In genomic region chr20:62239278-62239879, GRCh38 we compare ENCODE assay signal across 9 cellular contexts. TPM values are rescaled to one million over a fixed set of nuclear protein-coding genes. Genes with fewer than 3 reads are reported as not detected.
DNase-seq lines count a peak whose midpoint lies in the region; ATAC-seq, FAIRE-seq and TF ChIP-seq lines count a peak whose summit lies in the region.
"Had no signal": no experiment of that assay in that cellular context is flagged by ENCODE, and none has a peak within 500 bp of the region (broad histone marks: within the 10 kb centered on the region; RNA-seq: fewer than 3 reads in every experiment).

No MANE protein-coding gene starts in this region.

- 60% methylated on average over 23 of the region's 23 CpGs for WGBS in GM12878 (ENCODE audit: insufficient coverage, insufficient replicate concordance, low lambda C conversion rate, missing lambda C conversion rate)
- 44 to 66% methylated on average over 23 of the region's 23 CpGs for WGBS in lung, 2 donors

- ATAC-seq in GM12878: no peak
- ATAC-seq in lung (ENCODE audit: insufficient read depth, low FRiP score): no peak
- ATAC-seq in upper lobe of right lung: no peak
- no peak for ATAC-seq in GM18520 (IDR thresholded peaks at IDR 0.05; ENCODE audit: unreplicated experiment)

- RAD21 ChIA-PET in GM12878 (lab: Charles Lee; ENCODE audit: unreplicated experiment): no interaction called here

- H3K9ac ChIP-seq in GM12878 (ENCODE audit: control insufficient read depth, insufficient read depth, low read length): peak overlapping the region; percentile 66

- TF ChIP-seq RAD21 in GM12878 (IDR thresholded peaks at IDR 0.05; ENCODE audit: insufficient read depth, low read depth, low read length): no peak

- CTCF ChIA-PET in GM12878 (lab: Yijun Ruan, JAX): no interaction called here

- SMC1A ChIA-PET in GM12878 (lab: Charles Lee; ENCODE audit: uncharacterized antibody, unreplicated experiment): interaction anchor here (0.6 kb wide), 1 partner anchor 12 kb away, joined by 3 read pairs; no protein-coding TSS in a partner anchor

- H3K4me1 ChIP-seq in cardiac muscle cell (ENCODE audit: low read depth) (peaks cover 14% of the 10 kb centered on the region), GM12878 (ENCODE audit: control insufficient read depth, insufficient read depth, low read length) (peaks cover 12% of the 10 kb centered on the region), lung (ENCODE audit: control insufficient read depth in 2 of 2, insufficient read depth in 2 of 2, low read length in 2 of 2) (peaks cover 8 to 13% of the 10 kb centered on the region in 2 donors), upper lobe of right lung (peaks cover 21% of the 10 kb centered on the region)

- H2AFZ ChIP-seq in GM12878 (ENCODE audit: control insufficient read depth, low read depth, low read length): no peak overlapping the region

- intact Hi-C loops in cardiac septum (cut with DNase I): loop anchor here (2.0 to 5.0 kb wide), 2 partner anchors 57 to 117 kb away; partner anchors contain the start of genes LSM14B and MTG2
- intact Hi-C loops in GM12878 (cut with micrococcal nuclease; ENCODE audit: unreplicated experiment): no loop called here
- intact Hi-C loops in upper lobe of right lung (cut with DNase I): no loop called here

- no peaks in the 10 kb centered on the region for H3K36me3 ChIP-seq in cardiac muscle cell
- no peaks in the 10 kb centered on the region; a peak in 1 of 4 replicates for H3K36me3 ChIP-seq in GM12878 (ENCODE audit: control insufficient read depth in 2 of 2, insufficient read depth in 2 of 2, low read length in 1 of 2)
- H3K36me3 ChIP-seq in lung (ENCODE audit: control insufficient read depth in 2 of 2, insufficient read depth in 2 of 2, low read length in 2 of 2): peaks cover 0 to 7% of the 10 kb centered on the region in 2 donors
- peaks cover 8% of the 10 kb centered on the region for H3K36me3 ChIP-seq in upper lobe of right lung

- no peak for TF ChIP-seq POLR2A in GM12878 (IDR thresholded peaks at IDR 0.05; ENCODE audit: low read depth, low read length)

- H3K4me3 ChIP-seq in cardiac muscle cell: peak overlapping the region; percentile 89
- peak overlapping the region; percentile 84 for H3K4me3 ChIP-seq in GM12878
- peak overlapping the region; percentile 14 for H3K4me3 ChIP-seq in lung
- H3K4me3 ChIP-seq in upper lobe of right lung: peak overlapping the region; percentile 78

- H3K27me3 ChIP-seq in cardiac muscle cell: no peaks in the 10 kb centered on the region
- no peaks in the 10 kb centered on the region for H3K27me3 ChIP-seq in GM12878 (replicated peaks in 1 of 2; ENCODE audit: control insufficient read depth in 2 of 2, insufficient read depth in 2 of 2, low read length in 1 of 2)
- no peaks in the 10 kb centered on the region for H3K27me3 ChIP-seq in lung (ENCODE audit: control insufficient read depth, insufficient read depth)
- H3K27me3 ChIP-seq in upper lobe of right lung: no peaks in the 10 kb centered on the region

- H3K9me3 ChIP-seq in cardiac muscle cell (ENCODE audit: low read depth) (no peaks in the 10 kb centered on the region), GM12878 (replicated peaks; ENCODE audit: control insufficient read depth, insufficient read depth, low read length) (no peaks in the 10 kb centered on the region), lung (ENCODE audit: control insufficient read depth in 2 of 2, insufficient read depth in 1 of 2, low read length in 1 of 2) (no peaks in the 10 kb centered on the region), upper lobe of right lung (no peaks in the 10 kb centered on the region)

- DNase-seq in cardiac muscle cell (ENCODE audit: low read depth in 1 of 2, low spot score in 1 of 2) (no peak), cardiac septum (ENCODE audit: low spot score) (no peak), GM12878 (ENCODE audit: low read depth, low spot score) (no peak), lung (ENCODE audit: low spot score) (no peak), upper lobe of right lung (no peak), GM10266 (ENCODE audit: extremely low spot score) (no peak)
- DNase-seq in stimulated activated CD4-positive, alpha-beta T cell treated with anti-CD3 and anti-CD28 coated beads, Interleukin-15, amount 100 ng/mL, for 24 hours: no peak
- DNase-seq: NCI-H1436 had no signal

- peak overlapping the region; percentile 61 for H3K4me2 ChIP-seq in GM12878 (ENCODE audit: control insufficient read depth, insufficient read depth)

- TF ChIP-seq CTCF in cardiac muscle cell (IDR thresholded peaks at IDR 0.05; ENCODE audit: low read depth, low read length) (no peak), GM12878 (IDR thresholded peaks at IDR 0.05 in 2 of 3, conservative IDR thresholded peaks at IDR 0.05 in 1 of 3; ENCODE audit: control insufficient read depth in 2 of 3, extremely low read depth in 1 of 3, insufficient read depth in 1 of 3, low read depth in 3 of 3, low read length in 3 of 3) (no peak), lung (IDR thresholded peaks at IDR 0.05; ENCODE audit: control extremely low read depth, extremely low read depth) (no peak), upper lobe of right lung (IDR thresholded peaks at IDR 0.05) (no peak), GM10266 (IDR thresholded peaks at IDR 0.05; ENCODE audit: control insufficient read depth, insufficient read depth, low read depth, missing control alignments) (no peak)

- POLR2A ChIA-PET in GM12878 (lab: Charles Lee): no interaction called here

- in situ Hi-C loops in GM12878 (cut with MboI): no loop called here

- no peak for TF ChIP-seq EP300 in GM12878 (IDR thresholded peaks at IDR 0.05; ENCODE audit: borderline replicate concordance in 1 of 2, control insufficient read depth in 1 of 2, low read depth in 2 of 2, low read length in 2 of 2)

- FAIRE-seq in GM12878 (lab: Jason Lieb, UNC): no peak

- H3K79me2 ChIP-seq in GM12878 (ENCODE audit: control insufficient read depth, insufficient read depth, low read length): peaks cover 18% of the 10 kb centered on the region

- H4K20me1 ChIP-seq in GM12878 (ENCODE audit: control insufficient read depth, insufficient read depth): no peaks in the 10 kb centered on the region; the same call in 1 of the 2 replicates

- BruUV-seq in GM12878 (replicated peaks; lab: Mats Ljungman, UMichigan): no TSS peak

- H3K27ac ChIP-seq in cardiac muscle cell (peak overlapping the region; percentile 85), GM12878 (ENCODE audit: control insufficient read depth, insufficient read depth) (no peak overlapping the region), lung (ENCODE audit: low read depth in 1 of 2, low read length in 1 of 2) (peak overlapping the region; percentile 57 to 75), upper lobe of right lung (peak overlapping the region; percentile 85)

RNA-seq across cellular contexts. Expression of gene OSBPL2, which starts 1.1 kb away (rescaled TPM):
- total RNA-seq in cardiac muscle cell (33.5 and 43.4 TPM in 2 replicates), cardiac septum (55.1 TPM), GM12878 (2014; rRNA removed) (16.3 and 17.4 TPM in 2 replicates), GM12878 (2014; rRNA removed; fragmentation: Illumina TruSeq; extraction: Trizol) (12.4 and 13.3 TPM in 2 replicates), GM12878 (2021) (22.3 and 24.1 TPM in 2 replicates), lung (10 to 100 TPM; 36.4 to 48.0 TPM), upper lobe of right lung (52.3 TPM)
- polyA plus RNA-seq in cardiac muscle cell (37.5 and 44.7 TPM in 2 replicates), GM12878 (2011; rRNA removed) (10.9 and 15.8 TPM in 2 replicates), GM12878 (2014; fragmentation: Illumina TruSeq; extraction: Trizol) (15.0 and 16.4 TPM in 2 replicates), GM12878 (2014; fragmentation: Nextera tagmentation; extraction: Ambion mirVana) (1 to 10 TPM; 2.8 to 4.1 TPM), GM12878 (2014; rRNA removed) (12.7 and 14.4 TPM in 2 replicates), GM12878 (2016; fragmentation: Nextera tagmentation; extraction: Ambion mirVana) (10 to 100 TPM; 13.8 to 15.4 TPM), lung (10 to 100 TPM; 13.2 to 19.1 TPM)
- total RNA-seq in GM12878 (2013; cell fraction: nucleolus; rRNA removed): 105 and 133 TPM in 2 replicates
- polyA plus RNA-seq in GM12878 (2011; ENCODE audit: low read depth): 14.8 TPM
- 12.0 and 14.6 TPM in 2 replicates for polyA plus RNA-seq in GM12878 (2011; cell fraction: cytosol; rRNA removed)
- 67.4 and 67.5 TPM in 2 replicates for polyA plus RNA-seq in GM12878 (2011; cell fraction: nucleus; rRNA removed)
- 20.8 and 23.0 TPM in 2 replicates for polyA plus RNA-seq in GM12878 (2012)
- 66.0 and 206 TPM in 2 replicates for polyA minus RNA-seq in GM12878 (2011; rRNA and poly(A)+ RNA removed)
- polyA minus RNA-seq in GM12878 (2011; cell fraction: cytosol; rRNA and poly(A)+ RNA removed): 5.5 and 6.5 TPM in 2 replicates
- 27.1 and 49.9 TPM in 2 replicates for polyA minus RNA-seq in GM12878 (2011; cell fraction: nucleus; rRNA and poly(A)+ RNA removed)

RNA-seq across cellular contexts. Expression of gene HRH3, which starts 19.3 kb away (rescaled TPM):
- total RNA-seq in cardiac muscle cell (not detected in 2 replicates), cardiac septum (not detected), GM12878 (2014; rRNA removed) (not detected in 2 replicates), GM12878 (2014; rRNA removed; fragmentation: Illumina TruSeq; extraction: Trizol) (not detected in 2 replicates), GM12878 (2021) (not detected in 2 replicates), lung (not detected), upper lobe of right lung (not detected)
- polyA plus RNA-seq in cardiac muscle cell (not detected in 2 replicates), GM12878 (2011; rRNA removed) (not detected in 2 replicates), GM12878 (2014; fragmentation: Illumina TruSeq; extraction: Trizol) (not detected in 2 replicates), GM12878 (2014; fragmentation: Nextera tagmentation; extraction: Ambion mirVana) (not detected), GM12878 (2014; rRNA removed) (not detected in 2 replicates), GM12878 (2016; fragmentation: Nextera tagmentation; extraction: Ambion mirVana) (not detected), lung (not detected)
- total RNA-seq in GM12878 (2013; cell fraction: nucleolus; rRNA removed): not detected in 2 replicates
- not detected for polyA plus RNA-seq in GM12878 (2011; ENCODE audit: low read depth)
- not detected in 2 replicates for polyA plus RNA-seq in GM12878 (2011; cell fraction: cytosol; rRNA removed)
- not detected in 2 replicates for polyA plus RNA-seq in GM12878 (2011; cell fraction: nucleus; rRNA removed)
- polyA plus RNA-seq in GM12878 (2012): 0.04 TPM in 1 of 2 replicates, not detected in the other
- polyA minus RNA-seq in GM12878 (2011; rRNA and poly(A)+ RNA removed): not detected in 2 replicates
- not detected in 2 replicates for polyA minus RNA-seq in GM12878 (2011; cell fraction: cytosol; rRNA and poly(A)+ RNA removed)
- not detected in 2 replicates for polyA minus RNA-seq in GM12878 (2011; cell fraction: nucleus; rRNA and poly(A)+ RNA removed)

RNA-seq across cellular contexts. Expression of gene MTG2, which starts 56.6 kb away (rescaled TPM):
- total RNA-seq in cardiac muscle cell: 23.4 and 32.9 TPM in 2 replicates
- polyA plus RNA-seq in cardiac muscle cell: 20.4 and 27.8 TPM in 2 replicates
- 26.6 TPM for total RNA-seq in cardiac septum
- 48.5 and 51.0 TPM in 2 replicates for total RNA-seq in GM12878 (2013; cell fraction: nucleolus; rRNA removed)
- total RNA-seq in GM12878 (2014; rRNA removed): 40.9 and 44.1 TPM in 2 replicates
- 19.3 and 28.5 TPM in 2 replicates for total RNA-seq in GM12878 (2014; rRNA removed; fragmentation: Illumina TruSeq; extraction: Trizol)
- total RNA-seq in GM12878 (2021): 40.4 and 52.4 TPM in 2 replicates
- 12.8 TPM for polyA plus RNA-seq in GM12878 (2011; ENCODE audit: low read depth)
- polyA plus RNA-seq in GM12878 (2011; rRNA removed): 22.2 and 32.9 TPM in 2 replicates
- polyA plus RNA-seq in GM12878 (2011; cell fraction: cytosol; rRNA removed): 44.6 and 54.2 TPM in 2 replicates
- polyA plus RNA-seq in GM12878 (2011; cell fraction: nucleus; rRNA removed): 23.9 and 38.8 TPM in 2 replicates
- polyA plus RNA-seq in GM12878 (2012): 18.6 and 25.9 TPM in 2 replicates
- 10.4 and 31.4 TPM in 2 replicates for polyA plus RNA-seq in GM12878 (2014; fragmentation: Illumina TruSeq; extraction: Trizol)
- polyA plus RNA-seq in GM12878 (2014; fragmentation: Nextera tagmentation; extraction: Ambion mirVana): 1 to 10 TPM; 6.2 to 7.3 TPM
- 44.5 and 45.2 TPM in 2 replicates for polyA plus RNA-seq in GM12878 (2014; rRNA removed)
- 10 to 100 TPM; 35.8 to 38.6 TPM for polyA plus RNA-seq in GM12878 (2016; fragmentation: Nextera tagmentation; extraction: Ambion mirVana)
- 15.4 and 31.5 TPM in 2 replicates for polyA minus RNA-seq in GM12878 (2011; rRNA and poly(A)+ RNA removed)
- 6.9 and 9.5 TPM in 2 replicates for polyA minus RNA-seq in GM12878 (2011; cell fraction: cytosol; rRNA and poly(A)+ RNA removed)
- polyA minus RNA-seq in GM12878 (2011; cell fraction: nucleus; rRNA and poly(A)+ RNA removed): 8.2 and 26.7 TPM in 2 replicates
- 10 to 100 TPM; 18.3 to 35.5 TPM for total RNA-seq in lung
- 10 to 100 TPM; 23.4 to 33.7 TPM for polyA plus RNA-seq in lung
- total RNA-seq in upper lobe of right lung: 26.5 TPM

Comparison
In these comparisons a context has a peak if more than half of its experiments do, and no peak if none do; other contexts are left out.
1. H3K4me3 ChIP-seq: peak in every context shown above with its lines; median percentile 89 in cardiac muscle cell; 84 in GM12878; 78 in upper lobe of right lung; 14 in lung.